ENCODE assay signal across 23 cellular contexts in the genomic region with DNA sequence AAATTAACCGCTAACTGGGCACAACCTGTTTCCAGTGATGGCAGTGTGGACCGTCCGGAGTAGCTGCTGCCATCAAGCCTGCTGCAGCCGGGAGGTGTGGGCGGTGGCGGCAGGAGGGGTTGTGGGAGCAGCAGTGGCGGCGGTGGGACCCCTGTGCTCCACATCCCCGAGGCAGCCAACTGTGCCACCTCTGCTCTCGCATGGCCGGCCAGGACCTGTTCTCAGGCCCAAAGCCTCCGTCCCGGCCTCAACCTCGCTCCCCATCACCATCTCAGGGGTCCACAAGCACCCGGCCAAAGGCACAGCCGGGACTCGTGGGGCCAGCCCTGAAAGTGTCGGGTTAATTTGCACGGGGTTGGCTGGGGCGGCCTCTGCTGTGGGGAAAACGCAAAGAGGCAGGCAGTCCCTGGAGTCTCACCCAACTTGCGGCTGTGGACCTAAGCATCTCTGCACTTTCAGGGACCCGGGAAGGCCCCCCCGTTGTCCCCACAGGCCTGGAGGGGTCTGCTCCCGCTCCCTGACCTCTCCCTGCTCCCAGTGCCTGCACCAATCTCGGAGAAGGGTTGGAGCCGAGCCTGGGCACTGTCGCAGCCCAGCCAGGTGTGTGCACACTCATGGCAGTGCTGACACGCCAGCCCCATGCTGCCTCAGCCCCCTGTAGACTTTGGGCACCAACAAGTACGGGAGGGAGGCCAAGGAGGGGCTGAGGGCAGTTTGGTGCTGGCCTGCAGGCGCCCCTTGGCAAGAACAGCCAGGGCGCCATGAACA. TPM values are rescaled to one million over a fixed set of nuclear protein-coding genes. Genes with fewer than 3 reads are reported as not detected.
DNase-seq lines count a peak whose midpoint lies in the region; ATAC-seq and TF ChIP-seq lines count a peak whose summit lies in the region.
"Had no signal": no experiment of that assay in that cellular context is flagged by ENCODE, and none has a peak within 500 bp of the region (broad histone marks: within the 10 kb centered on the region; RNA-seq: fewer than 3 reads in every experiment).

No MANE protein-coding gene starts in this region.

- ATAC-seq in GM18505 (IDR thresholded peaks at IDR 0.05; ENCODE audit: unreplicated experiment) (no peak), HG02798 (IDR thresholded peaks at IDR 0.05; ENCODE audit: poor library complexity, unreplicated experiment) (peak; percentile 27), WTC11 (peak; percentile 39), memory B cell (ENCODE audit: low read depth) (no peak), GM21717 (IDR thresholded peaks at IDR 0.05; ENCODE audit: unreplicated experiment) (no peak)
- ATAC-seq: foreskin keratinocyte had no signal

- peaks cover 5% of the 10 kb centered on the region for H3K4me1 ChIP-seq in PC-9 (replicated peaks; ENCODE audit: insufficient read depth)
- H3K4me1 ChIP-seq: left ventricle myocardium inferior, prostate gland, vagina had no signal

- intact Hi-C loops in PC-9 (cut with micrococcal nuclease; ENCODE audit: unreplicated experiment): no loop called here

- peak; percentile 29 for TF ChIP-seq POLR2A in GM18505 (IDR thresholded peaks at IDR 0.05; ENCODE audit: borderline replicate concordance, extremely low read depth, insufficient read depth, insufficient read length)

- no peak overlapping the region for H3K27ac ChIP-seq in PC-9
- H3K27ac ChIP-seq: BLaER1 treated with 17β-estradiol and CSF1 and Interleukin-3, amounts not matched to agents 10 nM and 100 nM; foreskin keratinocyte; hepatocyte; left ventricle myocardium inferior; neutrophil; prostate gland; suprapubic skin; vagina had no signal

- DNase-seq in WTC11 (ENCODE audit: low spot score) (peak; percentile 17), memory B cell (ENCODE audit: low spot score in 2 of 2) (no peak), globus pallidus (ENCODE audit: low spot score) (no peak), PC-9 (no peak)
- DNase-seq in NK-92 treated with Interleukin-12 subunit alpha and Interleukin-12 subunit beta, amount 100 ng/mL, for 24 hours (lab: John Stamatoyannopoulos, UW): no peak
- DNase-seq: ACHN; activated CD4-positive, alpha-beta T cell treated with anti-CD3 and anti-CD28 coated beads, Interleukin-2, amount 10 ng/mL, durations not matched to agents 24 days and 14 days; activated naive CD8-positive, alpha-beta T cell treated with anti-CD3 and anti-CD28 coated beads, Interleukin-2, amount 10 ng/mL, durations not matched to agents 7 days and 5 days; Calu3; foreskin keratinocyte; left ventricle myocardium inferior; NCI-H1092 treated with DMSO at 0.1 percent for 48 hours; NCI-H2029 treated with DMSO at 0.1 percent for 48 hours; T-cell had no signal

- H3K27me3 Mint-ChIP-seq in WTC11 (ENCODE audit: low read depth): no peaks in the 10 kb centered on the region
- no peaks in the 10 kb centered on the region for H3K27me3 Mint-ChIP-seq in memory B cell
- H3K27me3 Mint-ChIP-seq: activated CD4-positive, alpha-beta T cell treated with anti-CD3 and anti-CD28 coated beads, Interleukin-2, amount 10 ng/mL, durations not matched to agents 24 days and 14 days; activated naive CD8-positive, alpha-beta T cell treated with anti-CD3 and anti-CD28 coated beads, Interleukin-2, amount 10 ng/mL, durations not matched to agents 7 days and 5 days; T-cell had no signal

- H3K4me3 Mint-ChIP-seq in WTC11 (no peak overlapping the region), memory B cell (peak overlapping the region; percentile 80)
- H3K4me3 Mint-ChIP-seq: activated CD4-positive, alpha-beta T cell treated with anti-CD3 and anti-CD28 coated beads, Interleukin-2, amount 10 ng/mL, durations not matched to agents 24 days and 14 days; activated naive CD8-positive, alpha-beta T cell treated with anti-CD3 and anti-CD28 coated beads, Interleukin-2, amount 10 ng/mL, durations not matched to agents 7 days and 5 days had no signal

- H3K36me3 Mint-ChIP-seq in WTC11 (no peaks in the 10 kb centered on the region), memory B cell (peaks cover 2% of the 10 kb centered on the region)
- H3K36me3 Mint-ChIP-seq: T-cell had no signal

- H3F3A ChIP-seq in PC-9 (ENCODE audit: insufficient read depth, low read depth): no peaks in the 10 kb centered on the region

- H4K20me1 ChIP-seq in PC-9 (ENCODE audit: insufficient read depth): no peaks in the 10 kb centered on the region
- H4K20me1 ChIP-seq: BLaER1 treated with 17β-estradiol and CSF1 and Interleukin-3, amounts not matched to agents 10 nM and 100 nM had no signal

- CTCF ChIA-PET in WTC11 (lab: Charles Lee): interaction anchor here (1.3 kb wide), 1 partner anchor 266 kb away, joined by 4 read pairs; no protein-coding TSS in a partner anchor
- CTCF ChIA-PET in PC-9 (lab: Charles Lee): no interaction called here

- no peak overlapping the region for H3K4me2 ChIP-seq in PC-9
- H3K4me2 ChIP-seq: BLaER1 treated with 17β-estradiol and CSF1 and Interleukin-3, amounts not matched to agents 10 nM and 100 nM; hepatocyte had no signal

- no peaks in the 10 kb centered on the region for H3K9me2 ChIP-seq in PC-9 (ENCODE audit: insufficient read depth)

- no peak overlapping the region for H2AFZ ChIP-seq in PC-9
- H2AFZ ChIP-seq: hepatocyte had no signal

- H3K27me3 ChIP-seq in PC-9 (ENCODE audit: insufficient read depth, low read depth): no peaks in the 10 kb centered on the region
- H3K27me3 ChIP-seq: BLaER1 treated with 17β-estradiol and CSF1 and Interleukin-3, amounts not matched to agents 10 nM and 100 nM; foreskin keratinocyte; hepatocyte; neutrophil; suprapubic skin; vagina had no signal

- no peak for TF ChIP-seq CTCF in WTC11 (IDR thresholded peaks at IDR 0.05)
- no peak for TF ChIP-seq CTCF in PC-9 (conservative IDR thresholded peaks at IDR 0.05)

- H3K9me3 Mint-ChIP-seq in WTC11: no peaks in the 10 kb centered on the region
- H3K9me3 Mint-ChIP-seq in memory B cell: peaks cover 1% of the 10 kb centered on the region
- H3K9me3 Mint-ChIP-seq: activated CD4-positive, alpha-beta T cell treated with anti-CD3 and anti-CD28 coated beads, Interleukin-2, amount 10 ng/mL, durations not matched to agents 24 days and 14 days; activated naive CD8-positive, alpha-beta T cell treated with anti-CD3 and anti-CD28 coated beads, Interleukin-2, amount 10 ng/mL, durations not matched to agents 7 days and 5 days; T-cell had no signal

- H3K36me3 ChIP-seq in PC-9 (ENCODE audit: low read depth): no peaks in the 10 kb centered on the region
- H3K36me3 ChIP-seq: left ventricle myocardium inferior, neutrophil, prostate gland, suprapubic skin, vagina had no signal

- POLR2A ChIA-PET in WTC11 (lab: Charles Lee) (no interaction called here), PC-9 (lab: Charles Lee; ENCODE audit: unreplicated experiment) (no interaction called here)

- H3K27ac Mint-ChIP-seq in WTC11 (no peak overlapping the region), memory B cell (peak overlapping the region; percentile 97)
- H3K27ac Mint-ChIP-seq: activated CD4-positive, alpha-beta T cell treated with anti-CD3 and anti-CD28 coated beads, Interleukin-2, amount 10 ng/mL, durations not matched to agents 24 days and 14 days; activated naive CD8-positive, alpha-beta T cell treated with anti-CD3 and anti-CD28 coated beads, Interleukin-2, amount 10 ng/mL, durations not matched to agents 7 days and 5 days; T-cell had no signal

- BruUV-seq in PC-9 (replicated peaks; lab: Mats Ljungman, UMichigan): no TSS peak

- H3K79me2 ChIP-seq in PC-9 (ENCODE audit: low read depth): no peaks in the 10 kb centered on the region
- H3K79me2 ChIP-seq: hepatocyte had no signal

- H3K4me1 Mint-ChIP-seq in WTC11 (no peaks in the 10 kb centered on the region), memory B cell (peaks cover 39% of the 10 kb centered on the region)

- H3K9me3 ChIP-seq in PC-9 (ENCODE audit: insufficient read depth, low read depth): no peaks in the 10 kb centered on the region
- H3K9me3 ChIP-seq: left ventricle myocardium inferior, neutrophil, prostate gland, suprapubic skin, vagina had no signal

- no peak overlapping the region for H3K4me3 ChIP-seq in PC-9
- H3K4me3 ChIP-seq: BLaER1 treated with 17β-estradiol and CSF1 and Interleukin-3, amounts not matched to agents 10 nM and 100 nM; hepatocyte; left ventricle myocardium inferior; prostate gland; suprapubic skin; vagina had no signal

TF ChIP-seq in WTC11, 78 proteins besides CTCF, POLR2A, EP300 and RAD21 (continues in another document):
- TF ChIP-seq, protein P1, sequence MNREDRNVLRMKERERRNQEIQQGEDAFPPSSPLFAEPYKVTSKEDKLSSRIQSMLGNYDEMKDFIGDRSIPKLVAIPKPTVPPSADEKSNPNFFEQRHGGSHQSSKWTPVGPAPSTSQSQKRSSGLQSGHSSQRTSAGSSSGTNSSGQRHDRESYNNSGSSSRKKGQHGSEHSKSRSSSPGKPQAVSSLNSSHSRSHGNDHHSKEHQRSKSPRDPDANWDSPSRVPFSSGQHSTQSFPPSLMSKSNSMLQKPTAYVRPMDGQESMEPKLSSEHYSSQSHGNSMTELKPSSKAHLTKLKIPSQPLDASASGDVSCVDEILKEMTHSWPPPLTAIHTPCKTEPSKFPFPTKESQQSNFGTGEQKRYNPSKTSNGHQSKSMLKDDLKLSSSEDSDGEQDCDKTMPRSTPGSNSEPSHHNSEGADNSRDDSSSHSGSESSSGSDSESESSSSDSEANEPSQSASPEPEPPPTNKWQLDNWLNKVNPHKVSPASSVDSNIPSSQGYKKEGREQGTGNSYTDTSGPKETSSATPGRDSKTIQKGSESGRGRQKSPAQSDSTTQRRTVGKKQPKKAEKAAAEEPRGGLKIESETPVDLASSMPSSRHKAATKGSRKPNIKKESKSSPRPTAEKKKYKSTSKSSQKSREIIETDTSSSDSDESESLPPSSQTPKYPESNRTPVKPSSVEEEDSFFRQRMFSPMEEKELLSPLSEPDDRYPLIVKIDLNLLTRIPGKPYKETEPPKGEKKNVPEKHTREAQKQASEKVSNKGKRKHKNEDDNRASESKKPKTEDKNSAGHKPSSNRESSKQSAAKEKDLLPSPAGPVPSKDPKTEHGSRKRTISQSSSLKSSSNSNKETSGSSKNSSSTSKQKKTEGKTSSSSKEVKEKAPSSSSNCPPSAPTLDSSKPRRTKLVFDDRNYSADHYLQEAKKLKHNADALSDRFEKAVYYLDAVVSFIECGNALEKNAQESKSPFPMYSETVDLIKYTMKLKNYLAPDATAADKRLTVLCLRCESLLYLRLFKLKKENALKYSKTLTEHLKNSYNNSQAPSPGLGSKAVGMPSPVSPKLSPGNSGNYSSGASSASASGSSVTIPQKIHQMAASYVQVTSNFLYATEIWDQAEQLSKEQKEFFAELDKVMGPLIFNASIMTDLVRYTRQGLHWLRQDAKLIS (CRISPR knock-in tag; IDR thresholded peaks at IDR 0.05; ENCODE audit: borderline replicate concordance): no peak
- TF ChIP-seq, protein P2, sequence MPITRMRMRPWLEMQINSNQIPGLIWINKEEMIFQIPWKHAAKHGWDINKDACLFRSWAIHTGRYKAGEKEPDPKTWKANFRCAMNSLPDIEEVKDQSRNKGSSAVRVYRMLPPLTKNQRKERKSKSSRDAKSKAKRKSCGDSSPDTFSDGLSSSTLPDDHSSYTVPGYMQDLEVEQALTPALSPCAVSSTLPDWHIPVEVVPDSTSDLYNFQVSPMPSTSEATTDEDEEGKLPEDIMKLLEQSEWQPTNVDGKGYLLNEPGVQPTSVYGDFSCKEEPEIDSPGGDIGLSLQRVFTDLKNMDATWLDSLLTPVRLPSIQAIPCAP (CRISPR knock-in tag; IDR thresholded peaks at IDR 0.05): no peak

RNA-seq across cellular contexts. Expression of a gene that starts 44.4 kb away (rescaled TPM):
- total RNA-seq in WTC11 (2021): 19.8 to 20.4 TPM (median 20.3 TPM) in 3 replicates
- total RNA-seq in PC-9 (2021): 28.4 and 32.4 TPM in 2 replicates

RNA-seq across cellular contexts. Expression of a gene that starts 45.0 kb away (rescaled TPM):
- total RNA-seq in WTC11 (2021): 2.5 to 2.9 TPM (median 2.6 TPM) in 3 replicates
- total RNA-seq in PC-9 (2021): 4.5 and 5.1 TPM in 2 replicates

Comparison
In these comparisons a context has a peak if more than half of its experiments do, and no peak if none do; other contexts are left out.
1. ATAC-seq: peak in HG02798 (single experiment) and WTC11 (single experiment); none in GM18505 (single experiment), memory B cell (single experiment) and GM21717 (single experiment).